Comparison of ENCODE assay signal across 11 cellular contexts in genomic region chr6:134676307-134677281, GRCh38.
DNase-seq lines count a peak whose midpoint lies in the region; ATAC-seq and TF ChIP-seq lines count a peak whose summit lies in the region.
"Had no signal": no experiment of that assay in that cellular context is flagged by ENCODE, and none has a peak within 500 bp of the region (broad histone marks: within the 10 kb centered on the region; RNA-seq: fewer than 3 reads in every experiment).

No MANE protein-coding gene starts in this region.

- ATAC-seq in GM21367 (IDR thresholded peaks at IDR 0.05; ENCODE audit: unreplicated experiment) (no peak), GM21786 (IDR thresholded peaks at IDR 0.05; ENCODE audit: unreplicated experiment) (no peak)

- DNase-seq in COR-L47 (lab: John Stamatoyannopoulos, UW) (peak; percentile 56), NCI-H1694 (lab: John Stamatoyannopoulos, UW) (peak; percentile 35), astrocyte of the cerebellum (ENCODE audit: low read depth) (peak; percentile 98), kidney tubule cell (ENCODE audit: low spot score) (peak; percentile 92), DMS53 treated with DMSO at 0.1 percent for 48 hours (lab: John Stamatoyannopoulos, UW; ENCODE audit: unreplicated experiment) (no peak), hypothalamus (lab: John Stamatoyannopoulos, UW) (no peak)
- DNase-seq: activated CD4-positive, alpha-beta memory T cell treated with anti-CD3 and anti-CD28 coated beads, Interleukin-2, amount 10 ng/mL, durations not matched to agents 7 days and 5 days; NK-92 treated with Interleukin-12 subunit alpha and Interleukin-12 subunit beta, amount 100 ng/mL, for 24 hours had no signal

- H3K4me3 ChIP-seq in astrocyte of the cerebellum (ENCODE audit: low read depth, low read length), result no peak overlapping the region
- H3K4me3 ChIP-seq: smooth muscle cell had no signal

- in situ Hi-C loops in astrocyte of the cerebellum (cut with HindIII; ENCODE audit: low sequenced_read_pairs), result no loop called here

- peak; percentile 40 for TF ChIP-seq CTCF in astrocyte of the cerebellum (IDR thresholded peaks at IDR 0.05; ENCODE audit: low read depth, low read length, missing control alignments)

Comparison
In these comparisons a context has a peak if more than half of its experiments do, and no peak if none do; other contexts are left out.
1. DNase-seq: peak in COR-L47 (single experiment), NCI-H1694 (single experiment), astrocyte of the cerebellum (single experiment) and kidney tubule cell (single experiment); none in DMS53 treated with DMSO at 0.1 percent for 48 hours (single experiment) and hypothalamus (0 of 51).